ENCODE assay signal across 1 cellular context in genomic region chr3:78281381-78281780, GRCh38.
TF ChIP-seq lines count a peak whose summit lies in the region.

No MANE protein-coding gene starts in this region.

TF ChIP-seq in WTC11, 78 proteins besides CTCF, POLR2A, EP300 and RAD21 (continued from another document):
- TF ChIP-seq, protein P1, sequence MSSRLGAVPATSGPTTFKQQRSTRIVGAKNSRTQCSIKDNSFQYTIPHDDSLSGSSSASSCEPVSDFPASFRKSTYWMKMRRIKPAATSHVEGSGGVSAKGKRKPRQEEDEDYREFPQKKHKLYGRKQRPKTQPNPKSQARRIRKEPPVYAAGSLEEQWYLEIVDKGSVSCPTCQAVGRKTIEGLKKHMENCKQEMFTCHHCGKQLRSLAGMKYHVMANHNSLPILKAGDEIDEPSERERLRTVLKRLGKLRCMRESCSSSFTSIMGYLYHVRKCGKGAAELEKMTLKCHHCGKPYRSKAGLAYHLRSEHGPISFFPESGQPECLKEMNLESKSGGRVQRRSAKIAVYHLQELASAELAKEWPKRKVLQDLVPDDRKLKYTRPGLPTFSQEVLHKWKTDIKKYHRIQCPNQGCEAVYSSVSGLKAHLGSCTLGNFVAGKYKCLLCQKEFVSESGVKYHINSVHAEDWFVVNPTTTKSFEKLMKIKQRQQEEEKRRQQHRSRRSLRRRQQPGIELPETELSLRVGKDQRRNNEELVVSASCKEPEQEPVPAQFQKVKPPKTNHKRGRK (CRISPR knock-in tag; IDR thresholded peaks at IDR 0.05; ENCODE audit: borderline replicate concordance): no peak
- TF ChIP-seq, protein P2, sequence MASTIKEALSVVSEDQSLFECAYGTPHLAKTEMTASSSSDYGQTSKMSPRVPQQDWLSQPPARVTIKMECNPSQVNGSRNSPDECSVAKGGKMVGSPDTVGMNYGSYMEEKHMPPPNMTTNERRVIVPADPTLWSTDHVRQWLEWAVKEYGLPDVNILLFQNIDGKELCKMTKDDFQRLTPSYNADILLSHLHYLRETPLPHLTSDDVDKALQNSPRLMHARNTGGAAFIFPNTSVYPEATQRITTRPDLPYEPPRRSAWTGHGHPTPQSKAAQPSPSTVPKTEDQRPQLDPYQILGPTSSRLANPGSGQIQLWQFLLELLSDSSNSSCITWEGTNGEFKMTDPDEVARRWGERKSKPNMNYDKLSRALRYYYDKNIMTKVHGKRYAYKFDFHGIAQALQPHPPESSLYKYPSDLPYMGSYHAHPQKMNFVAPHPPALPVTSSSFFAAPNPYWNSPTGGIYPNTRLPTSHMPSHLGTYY (CRISPR knock-in tag; IDR thresholded peaks at IDR 0.05): no peak
- TF ChIP-seq ZNF121 (CRISPR knock-in tag; IDR thresholded peaks at IDR 0.05): no peak
- no peak for TF ChIP-seq JAZF1 (CRISPR knock-in tag; IDR thresholded peaks at IDR 0.05)
- no peak for TF ChIP-seq ZNF396 (CRISPR knock-in tag; IDR thresholded peaks at IDR 0.05; ENCODE audit: borderline replicate concordance)
- no peak for TF ChIP-seq ATF1 (CRISPR knock-in tag; IDR thresholded peaks at IDR 0.05)
- TF ChIP-seq CREM (CRISPR knock-in tag; IDR thresholded peaks at IDR 0.05): no peak
- TF ChIP-seq GABPB1 (CRISPR knock-in tag; IDR thresholded peaks at IDR 0.05): no peak
- TF ChIP-seq MYBL2 (CRISPR knock-in tag; IDR thresholded peaks at IDR 0.05): no peak
- no peak for TF ChIP-seq CBFB (CRISPR knock-in tag; IDR thresholded peaks at IDR 0.05; ENCODE audit: low read depth)
- no peak for TF ChIP-seq ZNF263 (CRISPR knock-in tag; IDR thresholded peaks at IDR 0.05; ENCODE audit: low read depth)
